ENCODE assay signal across 14 cellular contexts in the genomic region with DNA sequence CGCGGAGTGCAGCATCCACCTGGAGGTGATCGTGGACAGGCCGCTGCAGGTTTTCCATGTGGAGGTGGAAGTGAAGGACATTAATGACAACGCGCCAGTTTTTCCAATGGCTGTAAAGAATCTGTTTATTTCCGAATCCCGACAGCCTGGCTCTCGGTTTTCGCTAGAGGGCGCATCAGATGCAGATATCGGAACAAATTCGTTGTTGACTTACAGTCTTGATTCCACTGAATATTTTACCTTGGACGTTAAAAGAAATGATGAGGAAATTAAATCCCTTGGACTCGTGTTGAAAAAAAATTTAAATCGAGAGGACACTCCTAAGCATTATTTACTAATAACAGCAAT. TPM values are rescaled to one million over a fixed set of nuclear protein-coding genes. Genes with fewer than 3 reads are reported as not detected.
DNase-seq lines count a peak whose midpoint lies in the region; ATAC-seq and TF ChIP-seq lines count a peak whose summit lies in the region.
"Had no signal": no experiment of that assay in that cellular context is flagged by ENCODE, and none has a peak within 500 bp of the region (broad histone marks: within the 10 kb centered on the region; RNA-seq: fewer than 3 reads in every experiment).

No MANE protein-coding gene starts in this region.

- intact Hi-C loops in ovary (cut with DNase I), result no loop called here

- H3K4me3 ChIP-seq in HUES6 (ENCODE audit: low read depth, low read length), result peak overlapping the region; percentile 27; the same call in 1 of the 2 replicates
- H3K4me3 ChIP-seq in epithelial cell of proximal tubule (ENCODE audit: low read depth, low read length), result peak overlapping the region; percentile 44
- H3K4me3 ChIP-seq in ovary, result peak overlapping the region; percentile 22
- no peak overlapping the region for H3K4me3 ChIP-seq in trophoblast cell (ENCODE audit: low read depth, low read length)

- DNase-seq in AG08396 (ENCODE audit: low spot score) (peak; percentile 61), epithelial cell of proximal tubule (ENCODE audit: low read depth) (no peak), ovary (no peak), endothelial cell (ENCODE audit: low spot score) (no peak), trophoblast cell (no peak)
- DNase-seq: activated CD4-positive, alpha-beta T cell treated with anti-CD3 and anti-CD28 coated beads, Interleukin-2, amount 50 U/mL, for 48 hours; cerebellar nuclear complex; NCI-H187; spleen had no signal

- H3K27ac ChIP-seq in HUES6 (ENCODE audit: low read depth, low read length), result no peak overlapping the region
- H3K27ac ChIP-seq in ovary, result no peak overlapping the region
- no peak overlapping the region for H3K27ac ChIP-seq in trophoblast cell (ENCODE audit: low read depth, low read length)
- H3K27ac ChIP-seq: spleen had no signal

- H3K79me1 ChIP-seq in trophoblast cell (ENCODE audit: low read length), result no peaks in the 10 kb centered on the region

- no peak overlapping the region for H3K4me3 Mint-ChIP-seq in endothelial cell (ENCODE audit: unreplicated experiment)
- H3K4me3 Mint-ChIP-seq: CD4-positive, alpha-beta memory T cell had no signal

- no peak overlapping the region for H2BK12ac ChIP-seq in trophoblast cell (ENCODE audit: low read length)

- peak; percentile 44 for TF ChIP-seq CTCF in epithelial cell of proximal tubule (conservative IDR thresholded peaks at IDR 0.05; ENCODE audit: low read depth, low read length)
- TF ChIP-seq CTCF in ovary (IDR thresholded peaks at IDR 0.05), result no peak
- no peak for TF ChIP-seq CTCF in endothelial cell (IDR thresholded peaks at IDR 0.05; ENCODE audit: unreplicated experiment)

- H3K4me2 ChIP-seq in trophoblast cell (ENCODE audit: low read length), result no peak overlapping the region

- no peak overlapping the region for H3K27ac Mint-ChIP-seq in endothelial cell (ENCODE audit: unreplicated experiment)

- ATAC-seq in HG03439 (IDR thresholded peaks at IDR 0.05; ENCODE audit: unreplicated experiment) (no peak), GM18519 (IDR thresholded peaks at IDR 0.05; ENCODE audit: low FRiP score, unreplicated experiment) (no peak)

- no peak overlapping the region for H3K4ac ChIP-seq in trophoblast cell (ENCODE audit: low read depth, low read length)

- H3K36me3 Mint-ChIP-seq in endothelial cell (ENCODE audit: low read depth, unreplicated experiment), result peaks cover 22% of the 10 kb centered on the region

- H3K9me3 ChIP-seq in HUES6 (ENCODE audit: control insufficient read depth, insufficient read depth, low read depth, low read length) (peaks cover 23% of the 10 kb centered on the region), ovary (peaks cover 0 to 12% of the 10 kb centered on the region in 2 donors), trophoblast cell (ENCODE audit: insufficient read depth, low read depth, low read length) (peaks cover 21% of the 10 kb centered on the region)

- H3K36me3 ChIP-seq in HUES6 (ENCODE audit: control insufficient read depth, insufficient read depth, low read length), result peaks cover 6% of the 10 kb centered on the region; the same call in 1 of the 2 replicates
- no peaks in the 10 kb centered on the region for H3K36me3 ChIP-seq in ovary
- H3K36me3 ChIP-seq in trophoblast cell (ENCODE audit: control insufficient read depth in 1 of 2, insufficient read depth in 2 of 2, low read length in 2 of 2), result peaks cover 1 to 9% of the 10 kb centered on the region in 2 experiments
- H3K36me3 ChIP-seq: spleen had no signal

- TF ChIP-seq EP300 in ovary (IDR thresholded peaks at IDR 0.05), result no peak

- H4K91ac ChIP-seq in trophoblast cell (ENCODE audit: low read depth, low read length), result no peak overlapping the region

- no peak overlapping the region for H4K8ac ChIP-seq in trophoblast cell (ENCODE audit: low read depth, low read length)

- H3K79me2 ChIP-seq in trophoblast cell (ENCODE audit: control insufficient read depth, insufficient read depth, low read length, poor library complexity), result no peaks in the 10 kb centered on the region

- no peak overlapping the region for H3K18ac ChIP-seq in trophoblast cell (ENCODE audit: low read length)

- H2BK5ac ChIP-seq in trophoblast cell (ENCODE audit: low read depth, low read length, poor library complexity), result no peak overlapping the region

- H2AFZ ChIP-seq in trophoblast cell (ENCODE audit: insufficient read depth, low read length, poor library complexity), result no peak overlapping the region

- H3K9me3 Mint-ChIP-seq in endothelial cell (ENCODE audit: unreplicated experiment), result no peaks in the 10 kb centered on the region

- no peak overlapping the region for H3K23ac ChIP-seq in trophoblast cell (ENCODE audit: low read length)

- H3K4me1 ChIP-seq in HUES6 (ENCODE audit: control insufficient read depth, insufficient read depth, low read length) (no peaks in the 10 kb centered on the region), ovary (ENCODE audit: insufficient read depth) (no peaks in the 10 kb centered on the region), trophoblast cell (ENCODE audit: control insufficient read depth in 1 of 2, insufficient read depth in 2 of 2, low read length in 2 of 2) (no peaks in the 10 kb centered on the region)
- H3K4me1 ChIP-seq: spleen had no signal

- no peaks in the 10 kb centered on the region for H3K4me1 Mint-ChIP-seq in endothelial cell (ENCODE audit: unreplicated experiment)
- H3K4me1 Mint-ChIP-seq: CD4-positive, alpha-beta memory T cell had no signal

- H3K9ac ChIP-seq in HUES6 (ENCODE audit: low read length) (no peak overlapping the region), trophoblast cell (ENCODE audit: low read length) (no peak overlapping the region)

- H2AK5ac ChIP-seq in trophoblast cell (ENCODE audit: low read length), result no peak overlapping the region

- H4K12ac ChIP-seq in trophoblast cell (ENCODE audit: low read depth, low read length), result no peak overlapping the region

- H3K27me3 ChIP-seq in HUES6 (ENCODE audit: control insufficient read depth, insufficient read depth, low read length), result no peaks in the 10 kb centered on the region
- H3K27me3 ChIP-seq in ovary, result no peaks in the 10 kb centered on the region
- H3K27me3 ChIP-seq in trophoblast cell (ENCODE audit: insufficient read depth, low read length), result no peaks in the 10 kb centered on the region

- no peak overlapping the region for H3K14ac ChIP-seq in trophoblast cell (ENCODE audit: low read length)

- peaks cover 4% of the 10 kb centered on the region for H3K27me3 Mint-ChIP-seq in endothelial cell (ENCODE audit: unreplicated experiment)

- WGBS in ovary, 3 donors, result 9 to 18% (median 17%) methylated on average over 16 of the region's 16 CpGs
- WGBS in trophoblast cell (ENCODE audit: extremely low coverage, insufficient coverage, insufficient read length), result no CpG with 5 or more reads among the region's 16 CpGs

- no peak for TF ChIP-seq POLR2A in ovary (IDR thresholded peaks at IDR 0.05)

- H2BK120ac ChIP-seq in trophoblast cell (ENCODE audit: insufficient read depth, low read length, poor library complexity), result no peak overlapping the region

RNA-seq across cellular contexts. Expression of gene PCDHA3, which starts 0.6 kb away (rescaled TPM):
- total RNA-seq in epithelial cell of proximal tubule (0.06 TPM in 1 of 2 replicates, not detected in the other), ovary (1 to 10 TPM in 6 of 7 donors, under 1 TPM in 1; 0.65 to 2.7 (median 1.4) TPM), endothelial cell (ENCODE audit: unreplicated experiment) (2.6 TPM)
- polyA plus RNA-seq in ovary, result 1 to 10 TPM in 1 of 2 donors, under 1 TPM in 1; 0.45 to 1.1 TPM
- polyA plus RNA-seq in trophoblast cell (2013), result 0.64 and 0.72 TPM in 2 replicates
- total RNA-seq: CD4-positive, alpha-beta memory T cell had no signal
- polyA plus RNA-seq: CD4-positive, alpha-beta memory T cell had no signal

RNA-seq across cellular contexts. Expression of gene PCDHA4, which starts 5.4 kb away (rescaled TPM):
- total RNA-seq in epithelial cell of proximal tubule, result 1.6 TPM in 1 of 2 replicates, not detected in the other
- total RNA-seq in ovary, result 1 to 10 TPM in 3 of 7 donors, under 1 TPM in 4; 0.76 to 2.7 (median 1.00) TPM
- polyA plus RNA-seq in ovary, result under 1 TPM; 0.18 to 0.42 TPM
- total RNA-seq in endothelial cell (ENCODE audit: unreplicated experiment), result 9.9 TPM
- 1.8 and 1.9 TPM in 2 replicates for polyA plus RNA-seq in trophoblast cell (2013)
- total RNA-seq: CD4-positive, alpha-beta memory T cell had no signal
- polyA plus RNA-seq: CD4-positive, alpha-beta memory T cell had no signal

RNA-seq across cellular contexts. Expression of gene PCDHA2, which starts 6.8 kb away (rescaled TPM):
- total RNA-seq in epithelial cell of proximal tubule (not detected in 2 replicates), ovary (1 to 10 TPM in 2 of 7 donors, under 1 TPM in 5; 0.34 to 1.6 (median 0.57) TPM), endothelial cell (ENCODE audit: unreplicated experiment) (4.2 TPM)
- polyA plus RNA-seq in ovary, result under 1 TPM; 0.17 to 0.34 TPM
- polyA plus RNA-seq in trophoblast cell (2013), result 0.81 and 0.82 TPM in 2 replicates
- total RNA-seq: CD4-positive, alpha-beta memory T cell; HT1080 had no signal
- polyA plus RNA-seq: CD4-positive, alpha-beta memory T cell had no signal

RNA-seq across cellular contexts. Expression of gene PCDHA1, which starts 15.5 kb away (rescaled TPM):
- total RNA-seq in epithelial cell of proximal tubule, result not detected in 2 replicates
- under 1 TPM in 1 of 7 donors, not detected in 6; 0.05 TPM for total RNA-seq in ovary
- not detected for polyA plus RNA-seq in ovary
- 0.13 TPM for total RNA-seq in endothelial cell (ENCODE audit: unreplicated experiment)
- 1.4 TPM in 2 replicates for polyA plus RNA-seq in trophoblast cell (2013)
- total RNA-seq: CD4-positive, alpha-beta memory T cell; spleen had no signal
- polyA plus RNA-seq: CD4-positive, alpha-beta memory T cell had no signal

RNA-seq across cellular contexts. Expression of gene PCDHA5, which starts 19.9 kb away (rescaled TPM):
- total RNA-seq in epithelial cell of proximal tubule (not detected in 2 replicates), ovary (1 to 10 TPM in 1 of 7 donors, under 1 TPM in 6; 0.11 to 1.4 (median 0.54) TPM), endothelial cell (ENCODE audit: unreplicated experiment) (2.7 TPM)
- under 1 TPM; 0.07 to 0.08 TPM for polyA plus RNA-seq in ovary
- polyA plus RNA-seq in trophoblast cell (2013), result 0.11 and 0.14 TPM in 2 replicates
- total RNA-seq: CD4-positive, alpha-beta memory T cell; HT1080 had no signal
- polyA plus RNA-seq: CD4-positive, alpha-beta memory T cell had no signal
